9 cellular contexts compared by ENCODE assay signal in genomic region chr3:60274646-60275045, GRCh38.
"Had no signal": no experiment of that assay in that cellular context is flagged by ENCODE, and none has a peak within 500 bp of the region (broad histone marks: within the 10 kb centered on the region; RNA-seq: fewer than 3 reads in every experiment).

No MANE protein-coding gene starts in this region.

- H3K4me3 Mint-ChIP-seq: GM23338, HFFc6 had no signal

- FAIRE-seq: HTR-8/SVneo had no signal

- H2AFZ ChIP-seq: GM23338 had no signal

- H3K27ac Mint-ChIP-seq: GM23338, HFFc6 had no signal

- H3K36me3 ChIP-seq: HAP-1 had no signal

- H3K9ac ChIP-seq: KMS-11 had no signal

- H3K27ac ChIP-seq: KMS-11 had no signal

- H3K4me1 Mint-ChIP-seq: GM23338 had no signal

- DNase-seq: H7, HFFc6, Karpas-422, KBM-7 had no signal

- H3K9me3 ChIP-seq: HAP-1 had no signal

- H3K4me3 ChIP-seq: GM23338, HAP-1 had no signal

- ATAC-seq: GM23338, HCT116 had no signal

- H3K4me2 ChIP-seq: GM23338, KMS-11 had no signal

- H3K9me3 Mint-ChIP-seq: GM23338 had no signal
